Comparison of ENCODE assay signal across 8 cellular contexts in genomic region chr7:26201261-26202018, GRCh38. TPM values are rescaled to one million over a fixed set of nuclear protein-coding genes. Genes with fewer than 3 reads are reported as not detected.
DNase-seq lines count a peak whose midpoint lies in the region; ATAC-seq, FAIRE-seq and TF ChIP-seq lines count a peak whose summit lies in the region.

Gene CBX3, plus strand, starts transcription at chr7:26201745. Its CDS starts 1,254 bp downstream, at chr7:26202999.

- no peak for TF ChIP-seq CTCF in cardiac muscle cell (IDR thresholded peaks at IDR 0.05; ENCODE audit: low read depth, low read length)
- TF ChIP-seq CTCF in tibial nerve (IDR thresholded peaks at IDR 0.05), result no peak

- peak within 1 kb of the TSS; percentile 99 for H3K27ac ChIP-seq in cardiac muscle cell
- peak within 1 kb of the TSS; percentile 99 for H3K27ac ChIP-seq in trophoblast cell (ENCODE audit: low read depth, low read length)
- peak within 1 kb of the TSS; percentile 98 to 100 (median 100) for H3K27ac ChIP-seq in tibial nerve

- peak within 1 kb of the TSS; percentile 71 for H2AK5ac ChIP-seq in trophoblast cell (ENCODE audit: low read length)

- TF ChIP-seq POLR2A in GM12892 (IDR thresholded peaks at IDR 0.05; ENCODE audit: low read depth, low read length), result peak; percentile 94
- TF ChIP-seq POLR2A in tibial nerve (IDR thresholded peaks at IDR 0.05), result peak; percentile 65 to 79

- peak within 1 kb of the TSS; percentile 94 for H4K12ac ChIP-seq in trophoblast cell (ENCODE audit: low read depth, low read length)

- no peak within 1 kb of the TSS for H3K23ac ChIP-seq in trophoblast cell (ENCODE audit: low read length)

- H3K4ac ChIP-seq in trophoblast cell (ENCODE audit: low read depth, low read length), result peak within 1 kb of the TSS; percentile 96

- H3K4me1 ChIP-seq in cardiac muscle cell (ENCODE audit: low read depth), result peaks cover 30% of the 10 kb centered on the region
- no peaks in the 10 kb centered on the region for H3K4me1 ChIP-seq in trophoblast cell (ENCODE audit: control insufficient read depth in 1 of 2, insufficient read depth in 2 of 2, low read length in 2 of 2)
- peaks cover 0 to 50% (median 41%) of the 10 kb centered on the region in 4 donors for H3K4me1 ChIP-seq in tibial nerve

- H3K9me3 ChIP-seq in cardiac muscle cell (ENCODE audit: low read depth), result no peaks in the 10 kb centered on the region
- H3K9me3 ChIP-seq in trophoblast cell (ENCODE audit: insufficient read depth, low read depth, low read length), result no peaks in the 10 kb centered on the region
- H3K9me3 ChIP-seq in tibial nerve, result no peaks in the 10 kb centered on the region

- peak; percentile 71 for DNase-seq in GM12892 (ENCODE audit: insufficient read length)
- DNase-seq in NCI-H1417 (lab: John Stamatoyannopoulos, UW), result peak; percentile 95 to 99 (median 98)
- DNase-seq in SW480 (ENCODE audit: low spot score), result peak; percentile 94
- DNase-seq in activated naive CD8-positive, alpha-beta T cell treated with anti-CD3 and anti-CD28 coated beads, Interleukin-2, amount 50 U/mL, for 16 hours (ENCODE audit: low read depth, low spot score), result peak; percentile 68
- peak; percentile 86 to 95 for DNase-seq in cardiac muscle cell (ENCODE audit: low read depth in 1 of 2, low spot score in 1 of 2)
- DNase-seq in trophoblast cell, result peak; percentile 78 to 85
- peak; percentile 77 to 87 for DNase-seq in tibial nerve (ENCODE audit: low spot score in 2 of 2)

- peak within 1 kb of the TSS; percentile 96 for H3K9ac ChIP-seq in trophoblast cell (ENCODE audit: low read length)

- FAIRE-seq in GM12892 (lab: Jason Lieb, UNC), result no peak

- H3K36me3 ChIP-seq in cardiac muscle cell, result peaks cover 13% of the 10 kb centered on the region
- peaks cover 3 to 6% of the 10 kb centered on the region in 2 experiments for H3K36me3 ChIP-seq in trophoblast cell (ENCODE audit: control insufficient read depth in 1 of 2, insufficient read depth in 2 of 2, low read length in 2 of 2)
- peaks cover 0 to 15% (median 0%) of the 10 kb centered on the region in 3 donors for H3K36me3 ChIP-seq in tibial nerve

- H2BK12ac ChIP-seq in trophoblast cell (ENCODE audit: low read length), result peak within 1 kb of the TSS; percentile 35

- H2BK5ac ChIP-seq in trophoblast cell (ENCODE audit: low read depth, low read length, poor library complexity), result peak within 1 kb of the TSS; percentile 96

- ATAC-seq in HG02759 (IDR thresholded peaks at IDR 0.05; ENCODE audit: unreplicated experiment), result peak; percentile 55

- H3K79me2 ChIP-seq in trophoblast cell (ENCODE audit: control insufficient read depth, insufficient read depth, low read length, poor library complexity), result peaks cover 34% of the 10 kb centered on the region

- peak within 1 kb of the TSS; percentile 99 for H3K14ac ChIP-seq in trophoblast cell (ENCODE audit: low read length)

- peak within 1 kb of the TSS; percentile 96 for H3K18ac ChIP-seq in trophoblast cell (ENCODE audit: low read length)

- H2AFZ ChIP-seq in trophoblast cell (ENCODE audit: insufficient read depth, low read length, poor library complexity), result peak within 1 kb of the TSS; percentile 78

- peak within 1 kb of the TSS; percentile 99 for H4K91ac ChIP-seq in trophoblast cell (ENCODE audit: low read depth, low read length)

- peak within 1 kb of the TSS; percentile 97 for H2BK120ac ChIP-seq in trophoblast cell (ENCODE audit: insufficient read depth, low read length, poor library complexity)

- peak within 1 kb of the TSS; percentile 71 for H3K4me2 ChIP-seq in trophoblast cell (ENCODE audit: low read length)

- H3K27me3 ChIP-seq in cardiac muscle cell (no peaks in the 10 kb centered on the region), trophoblast cell (ENCODE audit: insufficient read depth, low read length) (no peaks in the 10 kb centered on the region), tibial nerve (no peaks in the 10 kb centered on the region)

- peak in 1 of 2 donors; percentile 91 for TF ChIP-seq EP300 in tibial nerve (IDR thresholded peaks at IDR 0.05)

- H4K8ac ChIP-seq in trophoblast cell (ENCODE audit: low read depth, low read length), result peak within 1 kb of the TSS; percentile 96

- peaks cover 26% of the 10 kb centered on the region for H3K79me1 ChIP-seq in trophoblast cell (ENCODE audit: low read length)

- peak within 1 kb of the TSS; percentile 96 for H3K4me3 ChIP-seq in cardiac muscle cell
- peak within 1 kb of the TSS; percentile 100 for H3K4me3 ChIP-seq in trophoblast cell (ENCODE audit: low read depth, low read length)
- H3K4me3 ChIP-seq in tibial nerve, result peak within 1 kb of the TSS; percentile 81 to 95 (median 94)

- WGBS in trophoblast cell (ENCODE audit: extremely low coverage, insufficient coverage, insufficient read length), result no CpG with 5 or more reads among the region's 84 CpGs
- WGBS in tibial nerve, 2 donors, result 0 to 1% methylated on average over 18 to 52 of the region's 84 CpGs

RNA-seq across cellular contexts. Expression of gene CBX3, which starts in this region (rescaled TPM):
- 226 TPM for polyA plus RNA-seq in GM12892 (2012; ENCODE audit: missing spikeins)
- 188 and 223 TPM in 2 replicates for total RNA-seq in cardiac muscle cell
- 213 and 266 TPM in 2 replicates for polyA plus RNA-seq in cardiac muscle cell
- 270 TPM in 2 replicates for polyA plus RNA-seq in trophoblast cell (2013)
- total RNA-seq in tibial nerve, result 100 to 1,000 TPM in 1 of 4 donors, 10 to 100 TPM in 3; 61.7 to 109 (median 77.7) TPM

Comparison
In these comparisons a context has a peak if more than half of its experiments do, and no peak if none do; other contexts are left out.
1. Peak in every context shown above with its lines: DNase-seq, ATAC-seq, H3K4me3 ChIP-seq and H3K27ac ChIP-seq.